In genomic region chr7:38198356-38198755, GRCh38 we compare ENCODE assay signal across 21 cellular contexts. TPM values are rescaled to one million over a fixed set of nuclear protein-coding genes. Genes with fewer than 3 reads are reported as not detected.
DNase-seq lines count a peak whose midpoint lies in the region; ATAC-seq and TF ChIP-seq lines count a peak whose summit lies in the region.
"Had no signal": no experiment of that assay in that cellular context is flagged by ENCODE, and none has a peak within 500 bp of the region (broad histone marks: within the 10 kb centered on the region; RNA-seq: fewer than 3 reads in every experiment).

No MANE protein-coding gene starts in this region.

- no peak for TF ChIP-seq CTCF in MCF 10A (IDR thresholded peaks at IDR 0.05; ENCODE audit: unreplicated experiment)
- no peak for TF ChIP-seq CTCF in breast epithelium (IDR thresholded peaks at IDR 0.05)
- TF ChIP-seq CTCF in glutamatergic neuron (IDR thresholded peaks at IDR 0.05; ENCODE audit: partially characterized antibody, unreplicated experiment) = no peak
- no peak for TF ChIP-seq CTCF in stomach (IDR thresholded peaks at IDR 0.05)

- H3K27ac Mint-ChIP-seq in MCF 10A (ENCODE audit: low read depth, unreplicated experiment) (peak overlapping the region; percentile 49), glutamatergic neuron (ENCODE audit: unreplicated experiment) (peak overlapping the region; percentile 97)

- H3K4me1 ChIP-seq in breast epithelium = peaks cover 0 to 7% of the 10 kb centered on the region in 2 donors
- H3K4me1 ChIP-seq in stomach = peaks cover 0 to 57% (median 34%) of the 10 kb centered on the region in 4 donors

- H3K9me3 ChIP-seq in breast epithelium (no peaks in the 10 kb centered on the region), stomach (no peaks in the 10 kb centered on the region)
- H3K9me3 ChIP-seq: SJCRH30 had no signal

- H3K36me3 Mint-ChIP-seq in MCF 10A (ENCODE audit: insufficient read depth, unreplicated experiment) (peaks cover 12% of the 10 kb centered on the region), glutamatergic neuron (ENCODE audit: unreplicated experiment) (no peaks in the 10 kb centered on the region)

- no peak for DNase-seq in MCF 10A (ENCODE audit: unreplicated experiment)
- no peak for DNase-seq in breast epithelium (ENCODE audit: low spot score in 2 of 2)
- DNase-seq in glutamatergic neuron = no peak
- no peak for DNase-seq in SK-N-DZ (ENCODE audit: low spot score)
- DNase-seq in kidney glomerular epithelial cell (lab: John Stamatoyannopoulos, UW) = no peak
- no peak for DNase-seq in stomach
- DNase-seq: 8988T; CD8-positive, alpha-beta memory T cell; DMS53; Karpas-422; NCI-H1092 treated with DMSO at 0.1 percent for 48 hours; NCI-H146; NCI-H2029 treated with DMSO at 0.1 percent for 48 hours; NCI-H446 treated with DMSO at 0.1 percent for 48 hours; NCI-H69 had no signal

- POLR2A ChIA-PET in MCF 10A (lab: Yijun Ruan, JAX) = interaction anchor here (4.4 to 4.5 kb wide), 2 partner anchors 17 to 21 kb away, joined by 19 to 32 read pairs; partner anchors contain the start of gene STARD3NL

- H3K4me3 Mint-ChIP-seq in MCF 10A (ENCODE audit: unreplicated experiment) (no peak overlapping the region), glutamatergic neuron (ENCODE audit: unreplicated experiment) (peak overlapping the region; percentile 78)
- H3K4me3 Mint-ChIP-seq: CD8-positive, alpha-beta memory T cell had no signal

- CTCF ChIA-PET in MCF 10A (lab: Yijun Ruan, JAX) = interaction anchor here (0.5 to 4.7 kb wide), 8 partner anchors 14 to 1382 kb away, joined by 3 to 55 read pairs (median 5); no protein-coding TSS in a partner anchor

- TF ChIP-seq EP300 in stomach (IDR thresholded peaks at IDR 0.05) = no peak

- ATAC-seq in SK-N-SH treated with all-trans-retinoic acid at 6 μM for 48 hours = peak; percentile 14; the same call in 2 of the 3 replicates
- ATAC-seq in esophagus mucosa = no peak
- ATAC-seq: Panc1 had no signal

- BruUV-seq in MCF 10A (replicated peaks; lab: Mats Ljungman, UMichigan) = no TSS peak

- H3K4me1 Mint-ChIP-seq in MCF 10A (ENCODE audit: insufficient read depth, unreplicated experiment) (peaks cover 22% of the 10 kb centered on the region), glutamatergic neuron (ENCODE audit: low read depth, unreplicated experiment) (peaks cover 46% of the 10 kb centered on the region)

- intact Hi-C loops in MCF 10A (cut with micrococcal nuclease) (no loop called here), breast epithelium (cut with DNase I; ENCODE audit: low total_unique reads) (no loop called here), stomach (cut with DNase I; ENCODE audit: low total_unique reads) (no loop called here)

- H3K27me3 ChIP-seq in breast epithelium (no peaks in the 10 kb centered on the region), stomach (no peaks in the 10 kb centered on the region)
- H3K27me3 ChIP-seq: BLaER1 treated with 17β-estradiol and CSF1 and Interleukin-3, amounts not matched to agents 10 nM and 100 nM; SJCRH30 had no signal

- no peaks in the 10 kb centered on the region for H3K9me3 Mint-ChIP-seq in MCF 10A (ENCODE audit: unreplicated experiment)
- peaks cover 15% of the 10 kb centered on the region for H3K9me3 Mint-ChIP-seq in glutamatergic neuron (ENCODE audit: unreplicated experiment)
- H3K9me3 Mint-ChIP-seq: CD8-positive, alpha-beta memory T cell had no signal

- no peak overlapping the region for H3K27ac ChIP-seq in breast epithelium
- H3K27ac ChIP-seq in stomach = no peak overlapping the region
- H3K27ac ChIP-seq: BLaER1 treated with 17β-estradiol and CSF1 and Interleukin-3, amounts not matched to agents 10 nM and 100 nM; HL-60; SJCRH30 had no signal

- H3K4me3 ChIP-seq in breast epithelium (no peak overlapping the region), stomach (no peak overlapping the region)
- H3K4me3 ChIP-seq: BLaER1 treated with 17β-estradiol and CSF1 and Interleukin-3, amounts not matched to agents 10 nM and 100 nM; SJCRH30 had no signal

- H3K36me3 ChIP-seq in breast epithelium (no peaks in the 10 kb centered on the region), stomach (peaks cover 0 to 7% (median 2%) of the 10 kb centered on the region in 4 donors)

- no peak for TF ChIP-seq POLR2A in breast epithelium (IDR thresholded peaks at IDR 0.05)
- no peak for TF ChIP-seq POLR2A in stomach (IDR thresholded peaks at IDR 0.05)

- H3K27me3 Mint-ChIP-seq in MCF 10A (ENCODE audit: insufficient read depth, unreplicated experiment) = no peaks in the 10 kb centered on the region
- peaks cover 8% of the 10 kb centered on the region for H3K27me3 Mint-ChIP-seq in glutamatergic neuron (ENCODE audit: unreplicated experiment)
- H3K27me3 Mint-ChIP-seq: CD8-positive, alpha-beta memory T cell had no signal

TF ChIP-seq in SK-N-SH treated with all-trans-retinoic acid at 6 μM for 48 hours, 23 proteins besides CTCF, POLR2A, EP300 and RAD21:
- TF ChIP-seq OSR1 (CRISPR knock-in tag; IDR thresholded peaks at IDR 0.05) = no peak
- TF ChIP-seq ZNF8 (CRISPR knock-in tag; IDR thresholded peaks at IDR 0.05) = no peak
- TF ChIP-seq RARB (CRISPR knock-in tag; IDR thresholded peaks at IDR 0.05) = no peak
- TF ChIP-seq SNAI2 (CRISPR knock-in tag; IDR thresholded peaks at IDR 0.05) = no peak
- TF ChIP-seq ARNTL (CRISPR knock-in tag; IDR thresholded peaks at IDR 0.05; ENCODE audit: borderline replicate concordance, low read depth) = no peak
- TF ChIP-seq ISL1 (CRISPR knock-in tag; IDR thresholded peaks at IDR 0.05) = no peak
- TF ChIP-seq BACH2 (CRISPR knock-in tag; IDR thresholded peaks at IDR 0.05; ENCODE audit: borderline replicate concordance) = no peak
- TF ChIP-seq CSDC2 (CRISPR knock-in tag; IDR thresholded peaks at IDR 0.05) = no peak
- no peak for TF ChIP-seq TOX (CRISPR knock-in tag; IDR thresholded peaks at IDR 0.05; ENCODE audit: borderline replicate concordance)
- TF ChIP-seq CREB5 (CRISPR knock-in tag; IDR thresholded peaks at IDR 0.05; ENCODE audit: low read depth) = no peak
- no peak for TF ChIP-seq POU6F1 (CRISPR knock-in tag; IDR thresholded peaks at IDR 0.05; ENCODE audit: borderline replicate concordance, low read depth)
- TF ChIP-seq GLIS3 (CRISPR knock-in tag; IDR thresholded peaks at IDR 0.05) = no peak
- no peak for TF ChIP-seq TSHZ2 (CRISPR knock-in tag; IDR thresholded peaks at IDR 0.05)
- TF ChIP-seq PPARA (CRISPR knock-in tag; IDR thresholded peaks at IDR 0.05; ENCODE audit: borderline replicate concordance) = no peak
TF ChIP-seq in SK-N-SH treated with all-trans-retinoic acid at 6 μM for 48 hours: peak in this region for 0.

RNA-seq across cellular contexts. Expression of gene STARD3NL, which starts 20.3 kb away (rescaled TPM):
- 24.5 and 25.6 TPM in 2 replicates for total RNA-seq in MCF 10A (2022)
- 10 to 100 TPM; 36.8 to 42.9 (median 42.6) TPM for total RNA-seq in breast epithelium
- 158 TPM for total RNA-seq in glutamatergic neuron (ENCODE audit: unreplicated experiment)
- 88.9 and 106 TPM in 2 replicates for polyA plus RNA-seq in SK-N-DZ (2014; cell fraction: cytosol; rRNA removed)
- 69.4 and 71.9 TPM in 2 replicates for polyA plus RNA-seq in SK-N-DZ (2014; cell fraction: nucleus; rRNA removed)
- 10 to 100 TPM in 4 of 5 donors, 1 to 10 TPM in 1; 9.3 to 61.6 (median 27.2) TPM for total RNA-seq in stomach
- polyA plus RNA-seq in stomach = 10 to 100 TPM; 14.8 to 23.8 (median 23.8) TPM
- 8.4 TPM for total RNA-seq in esophagus mucosa
